12 cellular contexts compared by ENCODE assay signal in the genomic region with DNA sequence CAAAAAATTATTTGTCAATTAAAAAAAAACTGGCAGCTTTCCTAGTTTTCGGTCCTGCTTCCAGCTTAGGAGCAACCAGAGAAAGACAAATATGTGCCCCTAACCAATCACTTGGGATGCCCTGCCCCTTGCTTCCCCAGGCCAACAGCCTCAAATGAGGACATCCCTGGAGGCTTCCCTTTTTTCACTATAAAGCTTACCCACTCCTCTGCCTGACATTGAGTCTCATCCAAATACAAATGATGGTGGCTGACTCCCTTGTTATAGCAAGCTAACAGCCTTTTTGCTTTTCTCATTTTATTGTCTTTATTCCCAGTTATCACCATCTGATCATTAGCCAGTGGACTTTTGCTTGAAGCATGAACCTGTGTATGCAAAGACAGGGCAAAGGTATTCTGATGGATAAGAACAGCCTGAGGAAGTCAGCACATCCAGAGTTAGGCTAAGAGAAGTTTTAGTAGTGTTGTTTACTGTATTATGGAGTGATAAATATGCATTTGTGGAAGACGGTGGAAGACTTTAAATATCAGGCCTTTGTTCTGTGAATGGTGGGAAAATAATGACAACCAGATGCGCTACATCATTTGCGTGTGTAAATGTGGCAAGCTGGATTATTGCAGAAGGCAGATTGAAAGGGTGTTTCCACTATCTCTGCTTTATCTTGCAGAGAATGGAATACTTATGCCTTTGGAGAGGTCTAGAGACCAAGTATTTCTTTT. TPM values are rescaled to one million over a fixed set of nuclear protein-coding genes. Genes with fewer than 3 reads are reported as not detected.
A peak's percentile ranks its signal among the peaks of the same experiment; 100 is the strongest.
DNase-seq lines count a peak whose midpoint lies in the region; TF ChIP-seq lines count a peak whose summit lies in the region.
"Had no signal": no experiment of that assay in that cellular context is flagged by ENCODE, and none has a peak within 500 bp of the region (broad histone marks: within the 10 kb centered on the region; RNA-seq: fewer than 3 reads in every experiment).

No MANE protein-coding gene starts in this region.

- no peaks in the 10 kb centered on the region for H3K27me3 Mint-ChIP-seq in activated naive CD4-positive, alpha-beta T cell treated with anti-CD3 and anti-CD28 coated beads for 36 hours (ENCODE audit: low read depth)
- peaks cover 12% of the 10 kb centered on the region for H3K27me3 Mint-ChIP-seq in glutamatergic neuron (ENCODE audit: unreplicated experiment)

- TF ChIP-seq POLR2A in thyroid gland (IDR thresholded peaks at IDR 0.05) = no peak

- H3K27ac Mint-ChIP-seq in activated naive CD4-positive, alpha-beta T cell treated with anti-CD3 and anti-CD28 coated beads for 36 hours = peak overlapping the region; percentile 38
- H3K27ac Mint-ChIP-seq in glutamatergic neuron (ENCODE audit: unreplicated experiment) = peak overlapping the region; percentile 94

- peaks cover 14% of the 10 kb centered on the region for H3K36me3 Mint-ChIP-seq in activated naive CD4-positive, alpha-beta T cell treated with anti-CD3 and anti-CD28 coated beads for 36 hours (ENCODE audit: low read depth)
- no peaks in the 10 kb centered on the region for H3K36me3 Mint-ChIP-seq in glutamatergic neuron (ENCODE audit: unreplicated experiment)

- WGBS in thyroid gland, 2 donors = 92 to 95% methylated on average over 4 of the region's 4 CpGs

- peaks cover 50% of the 10 kb centered on the region for H3K4me1 Mint-ChIP-seq in activated naive CD4-positive, alpha-beta T cell treated with anti-CD3 and anti-CD28 coated beads for 36 hours (ENCODE audit: low read depth)
- H3K4me1 Mint-ChIP-seq in glutamatergic neuron (ENCODE audit: low read depth, unreplicated experiment) = peaks cover 14% of the 10 kb centered on the region

- H3K4me1 ChIP-seq in thyroid gland = peaks cover 6 to 40% of the 10 kb centered on the region in 2 donors

- CTCF ChIA-PET in activated naive CD4-positive, alpha-beta T cell treated with anti-CD3 and anti-CD28 coated beads for 36 hours (lab: Charles Lee) = interaction anchor here (1.1 to 2.0 kb wide), 5 partner anchors 13 to 38 kb away, joined by 3 to 6 read pairs (median 4); no protein-coding TSS in a partner anchor

- DNase-seq in activated naive CD4-positive, alpha-beta T cell treated with anti-CD3 and anti-CD28 coated beads for 36 hours = no peak
- no peak for DNase-seq in activated naive CD4-positive, alpha-beta T cell treated with anti-CD3 and anti-CD28 coated beads, Interleukin-2, amount 50 U/mL, for 16 hours
- no peak for DNase-seq in SK-N-MC (ENCODE audit: low read depth, low spot score)
- no peak for DNase-seq in glutamatergic neuron
- no peak for DNase-seq in thyroid gland
- DNase-seq in amniotic stem cell (lab: John Stamatoyannopoulos, UW) = no peak
- DNase-seq in DMS 273 treated with DMSO at 0.1 percent for 48 hours (lab: John Stamatoyannopoulos, UW) = no peak
- no peak for DNase-seq in NCI-H128 (lab: John Stamatoyannopoulos, UW; ENCODE audit: unreplicated experiment)
- DNase-seq: activated effector memory CD4-positive, alpha-beta T cell treated with Interleukin-2 at 50 U/mL for 16 hours; hypothalamus; NCI-H2227 treated with DMSO at 0.1 percent for 48 hours; stimulated activated CD4-positive, alpha-beta T cell treated with anti-CD3 and anti-CD28 coated beads, Interleukin-4, amount 100 ng/mL, for 24 hours had no signal

- intact Hi-C loops in activated naive CD4-positive, alpha-beta T cell treated with anti-CD3 and anti-CD28 coated beads for 36 hours (cut with micrococcal nuclease) = no loop called here
- intact Hi-C loops in thyroid gland (cut with DNase I) = loop anchor here (10.0 kb wide), 1 partner anchor 114 kb away; a partner anchor contains a TSS

- peak overlapping the region; percentile 47 for H3K4me3 Mint-ChIP-seq in activated naive CD4-positive, alpha-beta T cell treated with anti-CD3 and anti-CD28 coated beads for 36 hours
- H3K4me3 Mint-ChIP-seq in glutamatergic neuron (ENCODE audit: unreplicated experiment) = peak overlapping the region; percentile 80

- no peak overlapping the region for H3K9ac ChIP-seq in SK-N-MC (ENCODE audit: insufficient read length)

- H3K27ac ChIP-seq in SK-N-MC (peak overlapping the region; percentile 95), thyroid gland (peak overlapping the region; percentile 44 to 74 (median 59))

- no peaks in the 10 kb centered on the region for H3K9me3 Mint-ChIP-seq in activated naive CD4-positive, alpha-beta T cell treated with anti-CD3 and anti-CD28 coated beads for 36 hours
- H3K9me3 Mint-ChIP-seq in glutamatergic neuron (ENCODE audit: unreplicated experiment) = peaks cover 9% of the 10 kb centered on the region

- TF ChIP-seq CTCF in glutamatergic neuron (IDR thresholded peaks at IDR 0.05; ENCODE audit: partially characterized antibody, unreplicated experiment) = no peak
- TF ChIP-seq CTCF in thyroid gland (IDR thresholded peaks at IDR 0.05) = no peak

- H3K36me3 ChIP-seq in SK-N-MC (ENCODE audit: insufficient read depth, low read length) (no peaks in the 10 kb centered on the region), thyroid gland (no peaks in the 10 kb centered on the region)

- H3K4me3 ChIP-seq in SK-N-MC (peak overlapping the region; percentile 98), thyroid gland (replicated peaks in 1 of 3) (no peak overlapping the region)

- H3K27me3 ChIP-seq in thyroid gland = no peaks in the 10 kb centered on the region

- H3K9me3 ChIP-seq in SK-N-MC (ENCODE audit: low read depth, low read length) (no peaks in the 10 kb centered on the region), thyroid gland (no peaks in the 10 kb centered on the region)

RNA-seq across cellular contexts. Expression of a gene that starts 1.7 kb away (rescaled TPM):
- total RNA-seq in activated naive CD4-positive, alpha-beta T cell treated with anti-CD3 and anti-CD28 coated beads for 36 hours = 10 to 100 TPM; 87.9 to 88.3 TPM
- 92.6 TPM for total RNA-seq in glutamatergic neuron (ENCODE audit: unreplicated experiment)
- total RNA-seq in thyroid gland = 10 to 100 TPM; 19.4 to 29.2 (median 24.3) TPM

RNA-seq across cellular contexts. Expression of a gene that starts 19.5 kb away (rescaled TPM):
- 100 to 1,000 TPM; 391 to 406 TPM for total RNA-seq in activated naive CD4-positive, alpha-beta T cell treated with anti-CD3 and anti-CD28 coated beads for 36 hours
- total RNA-seq in glutamatergic neuron (ENCODE audit: unreplicated experiment) (0.54 TPM), thyroid gland (1 to 10 TPM in 3 of 4 donors, under 1 TPM in 1; 0.78 to 3.8 (median 2.0) TPM)

Comparison
In these comparisons a context has a peak if more than half of its experiments do, and no peak if none do; other contexts are left out.
1. RNA of a gene that starts 19.5 kb away (total RNA-seq): 391 to 406 TPM in activated naive CD4-positive, alpha-beta T cell treated with anti-CD3 and anti-CD28 coated beads for 36 hours; 0.78 to 3.8 TPM in thyroid gland and 0.54 TPM in glutamatergic neuron (single experiment); every median in the first group is over 10 times any median in the second.